1 cellular context compared by ENCODE assay signal in the genomic region with DNA sequence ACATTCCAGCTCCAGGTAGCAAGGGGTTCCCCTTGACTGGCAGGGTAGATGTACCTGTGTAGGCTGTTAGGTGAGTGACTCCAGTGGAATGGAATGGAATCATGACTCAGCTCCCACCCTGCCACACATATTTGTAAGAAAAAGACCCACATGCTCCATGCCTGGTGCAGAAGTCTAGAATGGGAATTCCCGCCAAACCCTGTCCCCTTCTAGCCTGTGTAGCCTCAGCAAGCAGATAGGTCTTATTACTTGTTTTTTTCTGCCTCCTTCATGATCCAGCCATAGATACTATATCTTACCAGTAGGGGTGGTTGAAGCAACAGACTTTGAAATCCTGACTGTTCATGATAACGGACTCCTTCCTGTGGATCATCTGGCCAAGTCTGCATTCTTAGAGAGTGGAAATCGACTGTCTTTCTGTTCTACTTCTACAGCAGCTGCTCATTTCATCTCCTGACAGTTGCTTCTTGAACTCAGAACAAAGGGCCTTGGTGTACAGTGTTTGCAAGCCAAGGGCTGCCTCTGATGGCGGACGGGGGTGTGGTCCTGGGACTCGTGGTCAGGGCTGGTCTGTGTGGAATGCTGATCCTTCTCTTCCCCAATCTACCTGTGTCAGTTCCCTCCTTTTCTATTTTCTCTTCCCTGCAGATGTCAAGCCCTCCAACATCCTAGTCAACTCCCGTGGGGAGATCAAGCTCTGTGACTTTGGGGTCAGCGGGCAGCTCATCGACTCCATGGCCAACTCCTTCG.
TF ChIP-seq lines count a peak whose summit lies in the region.

No MANE protein-coding gene starts in this region.

TF ChIP-seq in IMR-90, 13 proteins besides CTCF, POLR2A, EP300 and RAD21:
- TF ChIP-seq MAZ (IDR thresholded peaks at IDR 0.05; ENCODE audit: borderline replicate concordance, low read depth, low read length) (no peak), RFX5 (IDR thresholded peaks at IDR 0.05; ENCODE audit: low read depth, low read length) (no peak), NFE2L2 (IDR thresholded peaks at IDR 0.05; ENCODE audit: low read depth, low read length) (no peak), MAFK (IDR thresholded peaks at IDR 0.05; ENCODE audit: low read depth, low read length) (no peak), USF2 (IDR thresholded peaks at IDR 0.05; ENCODE audit: low read depth, low read length) (no peak), FOS (IDR thresholded peaks at IDR 0.05; ENCODE audit: low read depth, low read length) (no peak), CHD1 (IDR thresholded peaks at IDR 0.05; ENCODE audit: low read depth, low read length) (no peak), SMC3 (IDR thresholded peaks at IDR 0.05; ENCODE audit: low read depth, low read length) (no peak), MXI1 (IDR thresholded peaks at IDR 0.05; ENCODE audit: borderline replicate concordance, low read depth, low read length) (no peak), CEBPB (IDR thresholded peaks at IDR 0.05; ENCODE audit: low read depth, low read length) (no peak), RCOR1 (IDR thresholded peaks at IDR 0.05; ENCODE audit: insufficient replicate concordance, low read length) (no peak)
- TF ChIP-seq, protein P1, sequence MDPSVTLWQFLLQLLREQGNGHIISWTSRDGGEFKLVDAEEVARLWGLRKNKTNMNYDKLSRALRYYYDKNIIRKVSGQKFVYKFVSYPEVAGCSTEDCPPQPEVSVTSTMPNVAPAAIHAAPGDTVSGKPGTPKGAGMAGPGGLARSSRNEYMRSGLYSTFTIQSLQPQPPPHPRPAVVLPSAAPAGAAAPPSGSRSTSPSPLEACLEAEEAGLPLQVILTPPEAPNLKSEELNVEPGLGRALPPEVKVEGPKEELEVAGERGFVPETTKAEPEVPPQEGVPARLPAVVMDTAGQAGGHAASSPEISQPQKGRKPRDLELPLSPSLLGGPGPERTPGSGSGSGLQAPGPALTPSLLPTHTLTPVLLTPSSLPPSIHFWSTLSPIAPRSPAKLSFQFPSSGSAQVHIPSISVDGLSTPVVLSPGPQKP (IDR thresholded peaks at IDR 0.05; ENCODE audit: borderline replicate concordance, low read depth, low read length) = no peak
